Comparison of ENCODE assay signal across 8 cellular contexts in genomic region chr19:49983645-49984229, GRCh38. TPM values are rescaled to one million over a fixed set of nuclear protein-coding genes. Genes with fewer than 3 reads are reported as not detected.
DNase-seq lines count a peak whose midpoint lies in the region; ATAC-seq, FAIRE-seq and TF ChIP-seq lines count a peak whose summit lies in the region.

No MANE protein-coding gene starts in this region.

- no peaks in the 10 kb centered on the region for H3K9me3 ChIP-seq in A549
- H3K9me3 ChIP-seq in effector memory CD4-positive, alpha-beta T cell (ENCODE audit: control insufficient read depth, low read length), result no peaks in the 10 kb centered on the region

- no peak overlapping the region for H3K4me3 Mint-ChIP-seq in stimulated activated effector memory CD8-positive, alpha-beta T cell treated with anti-CD3 and anti-CD28 coated beads, Interleukin-12 subunit alpha, Interleukin-12 subunit beta, amount 100 ng/mL, for 72 hours

- no peak for TF ChIP-seq POLR2A in A549 (IDR thresholded peaks at IDR 0.05; ENCODE audit: low read length)

- no peak overlapping the region for H3K4me2 ChIP-seq in A549

- no peak overlapping the region for H3K4me3 ChIP-seq in A549
- H3K4me3 ChIP-seq in effector memory CD4-positive, alpha-beta T cell (ENCODE audit: insufficient read depth, low read depth, low read length, poor library complexity, severe bottlenecking), result no peak overlapping the region

- H3K9me3 Mint-ChIP-seq in stimulated activated effector memory CD8-positive, alpha-beta T cell treated with anti-CD3 and anti-CD28 coated beads, Interleukin-12 subunit alpha, Interleukin-12 subunit beta, amount 100 ng/mL, for 72 hours, result no peaks in the 10 kb centered on the region

- CTCF ChIA-PET in A549 (lab: Yijun Ruan, JAX), result interaction anchor here (0.6 to 8.4 kb wide), 29 partner anchors 9 to 152 kb away, joined by 3 to 78 read pairs (median 4); no protein-coding TSS in a partner anchor

- H3K4me1 ChIP-seq in A549, result no peaks in the 10 kb centered on the region
- no peaks in the 10 kb centered on the region for H3K4me1 ChIP-seq in effector memory CD4-positive, alpha-beta T cell (ENCODE audit: control insufficient read depth, insufficient read depth, low read length, poor library complexity, severe bottlenecking)

- H3K27me3 ChIP-seq in effector memory CD4-positive, alpha-beta T cell (replicated peaks; ENCODE audit: control insufficient read depth, insufficient read depth, low read length, poor library complexity, severe bottlenecking), result no peaks in the 10 kb centered on the region

- TF ChIP-seq CTCF in A549 (IDR thresholded peaks at IDR 0.05), result peak; percentile 92

- FAIRE-seq in A549 (lab: Jason Lieb, UNC), result no peak

- ATAC-seq in A549 (peak; percentile 55 to 84; a peak in 5 of 6 replicates), GM21786 (IDR thresholded peaks at IDR 0.05; ENCODE audit: unreplicated experiment) (no peak)
- peak; percentile 75 for ATAC-seq in stimulated activated effector memory CD8-positive, alpha-beta T cell treated with anti-CD3 and anti-CD28 coated beads, Interleukin-12 subunit alpha, Interleukin-12 subunit beta, amount 100 ng/mL, for 72 hours

- DNase-seq in A549 (ENCODE audit: low read depth in 1 of 2, low spot score in 1 of 2) (peak; percentile 57 to 70), GM19238 (ENCODE audit: insufficient read length, low spot score) (peak; percentile 51), NCI-H526 treated with DMSO at 0.1 percent for 48 hours (lab: John Stamatoyannopoulos, UW) (peak; percentile 16), myocyte (ENCODE audit: low read depth) (peak; percentile 44)
- peak; percentile 88 to 90 for DNase-seq in activated CD4-positive, alpha-beta T cell treated with anti-CD3 and anti-CD28 coated beads, Interleukin-2, amount 50 U/mL, for 48 hours
- DNase-seq in effector memory CD4-positive, alpha-beta T cell, result peak; percentile 48 to 71 (median 61)
- DNase-seq in stimulated activated effector memory CD8-positive, alpha-beta T cell treated with anti-CD3 and anti-CD28 coated beads, Interleukin-12 subunit alpha, Interleukin-12 subunit beta, amount 100 ng/mL, for 72 hours (ENCODE audit: low spot score in 2 of 2), result peak; percentile 78 to 91

- TF ChIP-seq RAD21 in A549 (conservative IDR thresholded peaks at IDR 0.05 in 1 of 2, IDR thresholded peaks at IDR 0.05 in 1 of 2), result peak; percentile 73 to 88

- peaks cover 68% of the 10 kb centered on the region for H3K36me3 Mint-ChIP-seq in stimulated activated effector memory CD8-positive, alpha-beta T cell treated with anti-CD3 and anti-CD28 coated beads, Interleukin-12 subunit alpha, Interleukin-12 subunit beta, amount 100 ng/mL, for 72 hours

- H3K4me1 Mint-ChIP-seq in stimulated activated effector memory CD8-positive, alpha-beta T cell treated with anti-CD3 and anti-CD28 coated beads, Interleukin-12 subunit alpha, Interleukin-12 subunit beta, amount 100 ng/mL, for 72 hours, result peaks cover 23% of the 10 kb centered on the region

- 31% methylated on average over 10 of the region's 10 CpGs for WGBS in A549 (ENCODE audit: missing lambda C conversion rate)

- no peak overlapping the region for H3K27ac ChIP-seq in A549
- no peak overlapping the region for H3K27ac ChIP-seq in effector memory CD4-positive, alpha-beta T cell (ENCODE audit: insufficient read depth, low read length, poor library complexity, severe bottlenecking)

- TF ChIP-seq EP300 in A549 (IDR thresholded peaks at IDR 0.05), result no peak

- no peak overlapping the region for H3K27ac Mint-ChIP-seq in stimulated activated effector memory CD8-positive, alpha-beta T cell treated with anti-CD3 and anti-CD28 coated beads, Interleukin-12 subunit alpha, Interleukin-12 subunit beta, amount 100 ng/mL, for 72 hours

- POLR2A ChIA-PET in A549 (lab: Yijun Ruan, JAX), result no interaction called here

- H3K36me3 ChIP-seq in effector memory CD4-positive, alpha-beta T cell (ENCODE audit: control insufficient read depth, insufficient read depth, low read length), result peaks cover 28% of the 10 kb centered on the region

TF ChIP-seq in A549, 52 proteins besides CTCF, POLR2A, EP300 and RAD21:
- TF ChIP-seq JUNB (IDR thresholded peaks at IDR 0.05), result no peak
- TF ChIP-seq SMC3 (IDR thresholded peaks at IDR 0.05), result peak; percentile 72
- no peak for TF ChIP-seq SREBF2 (IDR thresholded peaks at IDR 0.05)
- TF ChIP-seq, protein P1, sequence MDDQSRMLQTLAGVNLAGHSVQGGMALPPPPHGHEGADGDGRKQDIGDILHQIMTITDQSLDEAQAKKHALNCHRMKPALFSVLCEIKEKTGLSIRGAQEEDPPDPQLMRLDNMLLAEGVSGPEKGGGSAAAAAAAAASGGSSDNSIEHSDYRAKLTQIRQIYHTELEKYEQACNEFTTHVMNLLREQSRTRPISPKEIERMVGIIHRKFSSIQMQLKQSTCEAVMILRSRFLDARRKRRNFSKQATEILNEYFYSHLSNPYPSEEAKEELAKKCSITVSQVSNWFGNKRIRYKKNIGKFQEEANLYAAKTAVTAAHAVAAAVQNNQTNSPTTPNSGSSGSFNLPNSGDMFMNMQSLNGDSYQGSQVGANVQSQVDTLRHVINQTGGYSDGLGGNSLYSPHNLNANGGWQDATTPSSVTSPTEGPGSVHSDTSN (IDR thresholded peaks at IDR 0.05), result 0 out of 2 replicates have a peak, but pooled peaks have one; percentile 5
- TF ChIP-seq ESRRA (IDR thresholded peaks at IDR 0.05; ENCODE audit: borderline replicate concordance, low read length), result no peak
- no peak for TF ChIP-seq NFE2L2 (conservative IDR thresholded peaks at IDR 0.05; ENCODE audit: low read length)

RNA-seq across cellular contexts. Expression of gene SIGLEC11, which starts 22.8 kb away (rescaled TPM):
- polyA plus RNA-seq in A549 (2011; rRNA removed) (not detected in 2 replicates), A549 (2017; fragmentation: RNase III; extraction: RNeasy Plus Mini Kit Qiagen cat#74134 plus additional on column Dnase treatment) (not detected in 3 replicates)
- polyA plus RNA-seq in A549 (2012; cell fraction: cytosol; rRNA removed), result not detected in 2 replicates
- polyA plus RNA-seq in A549 (2012; cell fraction: nucleus; rRNA removed), result not detected in 2 replicates
- polyA minus RNA-seq in A549 (2011; rRNA and poly(A)+ RNA removed), result not detected in 2 replicates
- not detected in 2 replicates for total RNA-seq in myocyte
- not detected for polyA plus RNA-seq in myocyte (2012)

RNA-seq across cellular contexts. Expression of gene VRK3, which starts 41.4 kb away (rescaled TPM):
- polyA plus RNA-seq in A549 (2011; rRNA removed) (37.4 and 45.2 TPM in 2 replicates), A549 (2017; fragmentation: RNase III; extraction: RNeasy Plus Mini Kit Qiagen cat#74134 plus additional on column Dnase treatment) (33.3 to 35.4 TPM (median 35.2 TPM) in 3 replicates)
- 28.5 and 33.6 TPM in 2 replicates for polyA plus RNA-seq in A549 (2012; cell fraction: cytosol; rRNA removed)
- polyA plus RNA-seq in A549 (2012; cell fraction: nucleus; rRNA removed), result 33.2 and 36.8 TPM in 2 replicates
- polyA minus RNA-seq in A549 (2011; rRNA and poly(A)+ RNA removed), result 32.7 and 35.7 TPM in 2 replicates
- total RNA-seq in myocyte, result 14.7 and 19.0 TPM in 2 replicates
- polyA plus RNA-seq in myocyte (2012), result 21.9 TPM

RNA-seq across cellular contexts. Expression of gene ZNF473, which starts 42.1 kb away (rescaled TPM):
- polyA plus RNA-seq in A549 (2011; rRNA removed) (17.0 and 20.0 TPM in 2 replicates), A549 (2017; fragmentation: RNase III; extraction: RNeasy Plus Mini Kit Qiagen cat#74134 plus additional on column Dnase treatment) (6.2 to 6.9 TPM (median 6.8 TPM) in 3 replicates)
- 5.6 and 5.9 TPM in 2 replicates for polyA plus RNA-seq in A549 (2012; cell fraction: cytosol; rRNA removed)
- polyA plus RNA-seq in A549 (2012; cell fraction: nucleus; rRNA removed), result 8.8 and 9.0 TPM in 2 replicates
- 33.4 and 37.4 TPM in 2 replicates for polyA minus RNA-seq in A549 (2011; rRNA and poly(A)+ RNA removed)
- total RNA-seq in myocyte, result 8.9 and 9.7 TPM in 2 replicates
- polyA plus RNA-seq in myocyte (2012), result 5.7 TPM

RNA-seq across cellular contexts. Expression of gene NUP62, which starts 54.4 kb away (rescaled TPM):
- polyA plus RNA-seq in A549 (2011; rRNA removed) (21.4 and 28.9 TPM in 2 replicates), A549 (2017; fragmentation: RNase III; extraction: RNeasy Plus Mini Kit Qiagen cat#74134 plus additional on column Dnase treatment) (83.9 to 88.5 TPM (median 85.9 TPM) in 3 replicates)
- 41.0 and 51.0 TPM in 2 replicates for polyA plus RNA-seq in A549 (2012; cell fraction: cytosol; rRNA removed)
- polyA plus RNA-seq in A549 (2012; cell fraction: nucleus; rRNA removed), result 58.4 and 65.7 TPM in 2 replicates
- 21.7 and 27.9 TPM in 2 replicates for polyA minus RNA-seq in A549 (2011; rRNA and poly(A)+ RNA removed)
- 52.2 and 54.1 TPM in 2 replicates for total RNA-seq in myocyte
- 40.0 TPM for polyA plus RNA-seq in myocyte (2012)

RNA-seq across cellular contexts. Expression of gene ATF5, which starts 54.7 kb away (rescaled TPM):
- polyA plus RNA-seq in A549 (2011; rRNA removed) (7.8 and 12.9 TPM in 2 replicates), A549 (2017; fragmentation: RNase III; extraction: RNeasy Plus Mini Kit Qiagen cat#74134 plus additional on column Dnase treatment) (42.8 to 48.5 TPM (median 44.6 TPM) in 3 replicates)
- polyA plus RNA-seq in A549 (2012; cell fraction: cytosol; rRNA removed), result 17.2 and 26.2 TPM in 2 replicates
- polyA plus RNA-seq in A549 (2012; cell fraction: nucleus; rRNA removed), result 41.6 and 69.5 TPM in 2 replicates
- 2.1 and 4.2 TPM in 2 replicates for polyA minus RNA-seq in A549 (2011; rRNA and poly(A)+ RNA removed)
- 31.9 and 32.8 TPM in 2 replicates for total RNA-seq in myocyte
- polyA plus RNA-seq in myocyte (2012), result 66.8 TPM

Comparison
In these comparisons a context has a peak if more than half of its experiments do, and no peak if none do; other contexts are left out.
1. DNase-seq: peak in every context shown above with its lines; median percentile 89 in activated CD4-positive, alpha-beta T cell treated with anti-CD3 and anti-CD28 coated beads, Interleukin-2, amount 50 U/mL, for 48 hours; 84 in stimulated activated effector memory CD8-positive, alpha-beta T cell treated with anti-CD3 and anti-CD28 coated beads, Interleukin-12 subunit alpha, Interleukin-12 subunit beta, amount 100 ng/mL, for 72 hours; 64 in A549; 61 in effector memory CD4-positive, alpha-beta T cell; 51 in GM19238; 44 in myocyte; 16 in NCI-H526 treated with DMSO at 0.1 percent for 48 hours.